Comparison of ENCODE assay signal across 33 cellular contexts in the genomic region with DNA sequence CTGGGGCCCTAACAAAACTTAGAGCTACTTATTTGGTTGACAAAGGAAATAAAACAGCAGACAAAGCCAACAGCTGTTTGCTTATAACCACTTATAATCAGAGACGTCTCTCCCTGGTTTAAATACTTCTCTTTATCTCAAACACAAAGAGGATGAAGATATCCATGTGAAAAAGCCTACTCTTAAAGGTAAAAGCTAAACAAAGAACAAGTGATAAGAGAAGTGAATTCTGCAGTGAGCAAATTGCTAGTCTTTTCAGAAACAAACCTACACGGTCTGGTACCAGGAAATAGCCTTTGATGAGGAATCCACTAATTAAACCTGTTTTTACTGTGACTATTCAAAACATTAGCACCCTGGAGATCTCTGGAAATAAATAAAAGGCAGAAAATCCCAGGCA. TPM values are rescaled to one million over a fixed set of nuclear protein-coding genes. Genes with fewer than 3 reads are reported as not detected.
"Had no signal": no experiment of that assay in that cellular context is flagged by ENCODE, and none has a peak within 500 bp of the region (broad histone marks: within the 10 kb centered on the region; RNA-seq: fewer than 3 reads in every experiment).

No MANE protein-coding gene starts in this region.

- H3K36me3 ChIP-seq: left ventricle myocardium inferior, neutrophil, prostate gland, thoracic aorta, uterus, WERI-Rb-1 had no signal

- H3K4me3 ChIP-seq: left ventricle myocardium inferior, lung, mucosa of descending colon, prostate gland, thoracic aorta, uterus had no signal

- H3K27me3 Mint-ChIP-seq: activated CD4-positive, alpha-beta memory T cell treated with anti-CD3 and anti-CD28 coated beads for 36 hours; activated CD4-positive, alpha-beta T cell treated with anti-CD3 and anti-CD28 coated beads, Interleukin-2, amount 10 ng/mL, durations not matched to agents 24 days and 14 days; stimulated activated naive CD8-positive, alpha-beta T cell treated with anti-CD3 and anti-CD28 coated beads, Interleukin-15, Interleukin-2, amounts not matched to agents 100 ng/mL and 50 ng/mL, for 24 hours had no signal

- FAIRE-seq: small intestine had no signal

- H3K4me3 Mint-ChIP-seq: activated CD4-positive, alpha-beta memory T cell treated with anti-CD3 and anti-CD28 coated beads for 36 hours; activated CD4-positive, alpha-beta T cell treated with anti-CD3 and anti-CD28 coated beads, Interleukin-2, amount 10 ng/mL, durations not matched to agents 24 days and 14 days; activated T-cell treated with anti-CD3 and anti-CD28 coated beads, Interleukin-2, amount 50 U/mL, for 24 hours; nephron; stimulated activated effector memory CD8-positive, alpha-beta T cell treated with anti-CD3 and anti-CD28 coated beads, Interleukin-12 subunit alpha, Interleukin-12 subunit beta, amount 100 ng/mL, for 72 hours; stimulated activated naive CD8-positive, alpha-beta T cell treated with anti-CD3 and anti-CD28 coated beads, Interleukin-15, Interleukin-2, amounts not matched to agents 100 ng/mL and 50 ng/mL, for 24 hours had no signal

- H3K4me1 Mint-ChIP-seq: activated CD4-positive, alpha-beta T cell treated with anti-CD3 and anti-CD28 coated beads, Interleukin-2, amount 10 ng/mL, durations not matched to agents 24 days and 14 days; nephron; stimulated activated effector memory CD8-positive, alpha-beta T cell treated with anti-CD3 and anti-CD28 coated beads, Interleukin-12 subunit alpha, Interleukin-12 subunit beta, amount 100 ng/mL, for 72 hours had no signal

- H3K4me1 ChIP-seq: left ventricle myocardium inferior, prostate gland, uterus had no signal

- H3K27me3 ChIP-seq: neutrophil, uterus had no signal

- H3K27ac ChIP-seq: left ventricle myocardium inferior, neutrophil, prostate gland, thoracic aorta, uterus, WERI-Rb-1 had no signal

- H3K36me3 Mint-ChIP-seq: activated CD4-positive, alpha-beta memory T cell treated with anti-CD3 and anti-CD28 coated beads for 36 hours; stimulated activated effector memory CD8-positive, alpha-beta T cell treated with anti-CD3 and anti-CD28 coated beads, Interleukin-12 subunit alpha, Interleukin-12 subunit beta, amount 100 ng/mL, for 72 hours had no signal

- ATAC-seq: esophagus mucosa; mucosa of descending colon; sciatic nerve; stimulated activated effector memory CD8-positive, alpha-beta T cell treated with anti-CD3 and anti-CD28 coated beads, Interleukin-12 subunit alpha, Interleukin-12 subunit beta, amount 100 ng/mL, for 72 hours had no signal

- DNase-seq: activated CD4-positive, alpha-beta memory T cell treated with anti-CD3 and anti-CD28 coated beads for 36 hours; activated CD4-positive, alpha-beta T cell treated with anti-CD3 and anti-CD28 coated beads, Interleukin-2, amount 10 ng/mL, durations not matched to agents 24 days and 14 days; activated CD4-positive, CD25-positive, alpha-beta regulatory T cell treated with anti-CD3 and anti-CD28 coated beads, Interleukin-2, amount 50 U/mL, for 72 hours; activated CD8-positive, alpha-beta memory T cell treated with anti-CD3 and anti-CD28 coated beads, Interleukin-2, amount 50 U/mL, for 48 hours; activated gamma-delta T cell; activated naive CD4-positive, alpha-beta T cell treated with anti-CD3 and anti-CD28 coated beads, Interleukin-2, amount 50 U/mL, for 16 hours; activated T-cell treated with anti-CD3 and anti-CD28 coated beads, Interleukin-2, amount 50 U/mL, for 24 hours; amniotic stem cell; central memory CD4-positive, alpha-beta T cell; foreskin fibroblast; hippocampal formation; islet precursor cell; left ventricle myocardium inferior; mucosa of descending colon; retina; small intestine; stimulated activated CD4-positive, alpha-beta T cell treated with anti-CD3 and anti-CD28 coated beads, Interleukin-4, amount 100 ng/mL, for 24 hours; T1000; trophoblast cell; uterus; WERI-Rb-1 had no signal

- H3K9me3 Mint-ChIP-seq: activated CD4-positive, alpha-beta memory T cell treated with anti-CD3 and anti-CD28 coated beads for 36 hours; activated CD4-positive, alpha-beta T cell treated with anti-CD3 and anti-CD28 coated beads, Interleukin-2, amount 10 ng/mL, durations not matched to agents 24 days and 14 days; nephron; stimulated activated effector memory CD8-positive, alpha-beta T cell treated with anti-CD3 and anti-CD28 coated beads, Interleukin-12 subunit alpha, Interleukin-12 subunit beta, amount 100 ng/mL, for 72 hours; stimulated activated naive CD8-positive, alpha-beta T cell treated with anti-CD3 and anti-CD28 coated beads, Interleukin-15, Interleukin-2, amounts not matched to agents 100 ng/mL and 50 ng/mL, for 24 hours had no signal

- H3K27ac Mint-ChIP-seq: activated CD4-positive, alpha-beta memory T cell treated with anti-CD3 and anti-CD28 coated beads for 36 hours; activated CD4-positive, alpha-beta T cell treated with anti-CD3 and anti-CD28 coated beads, Interleukin-2, amount 10 ng/mL, durations not matched to agents 24 days and 14 days; activated T-cell treated with anti-CD3 and anti-CD28 coated beads, Interleukin-2, amount 50 U/mL, for 24 hours; nephron; stimulated activated effector memory CD8-positive, alpha-beta T cell treated with anti-CD3 and anti-CD28 coated beads, Interleukin-12 subunit alpha, Interleukin-12 subunit beta, amount 100 ng/mL, for 72 hours; stimulated activated naive CD8-positive, alpha-beta T cell treated with anti-CD3 and anti-CD28 coated beads, Interleukin-15, Interleukin-2, amounts not matched to agents 100 ng/mL and 50 ng/mL, for 24 hours had no signal

RNA-seq across cellular contexts. Expression of a gene that starts 46.7 kb away (rescaled TPM):
- total RNA-seq: activated CD4-positive, alpha-beta memory T cell treated with anti-CD3 and anti-CD28 coated beads for 36 hours; activated CD4-positive, alpha-beta T cell treated with anti-CD3 and anti-CD28 coated beads, Interleukin-2, amount 10 ng/mL, durations not matched to agents 24 days and 14 days; activated CD8-positive, alpha-beta memory T cell treated with anti-CD3 and anti-CD28 coated beads for 36 hours; myocyte; osteocyte had no signal
